In genomic region chr17:63843387-63844292, GRCh38 we compare ENCODE assay signal across 8 cellular contexts. TPM values are rescaled to one million over a fixed set of nuclear protein-coding genes. Genes with fewer than 3 reads are reported as not detected.
A peak's percentile ranks its signal among the peaks of the same experiment; 100 is the strongest.
DNase-seq lines count a peak whose midpoint lies in the region; ATAC-seq lines count a peak whose summit lies in the region.

No MANE protein-coding gene starts in this region.

- intact Hi-C loops in left ventricle myocardium superior (cut with micrococcal nuclease) = no loop called here

- H3K36me3 Mint-ChIP-seq in activated naive CD8-positive, alpha-beta T cell = peaks cover 2% of the 10 kb centered on the region

- H3K4me3 Mint-ChIP-seq in activated naive CD8-positive, alpha-beta T cell = peak overlapping the region; percentile 84

- H3K4me1 Mint-ChIP-seq in activated naive CD8-positive, alpha-beta T cell (ENCODE audit: low read depth) = peaks cover 37% of the 10 kb centered on the region

- peak; percentile 69 for DNase-seq in DMS53 (lab: John Stamatoyannopoulos, UW)
- DNase-seq in DMS53 treated with DMSO at 0.1 percent for 48 hours (lab: John Stamatoyannopoulos, UW; ENCODE audit: unreplicated experiment) = no peak
- DNase-seq in LoVo (ENCODE audit: low spot score) = peak; percentile 37
- peak; percentile 61 for DNase-seq in left ventricle myocardium superior
- peak; percentile 37 for DNase-seq in retina

- H3K27ac Mint-ChIP-seq in activated naive CD8-positive, alpha-beta T cell = peak overlapping the region; percentile 85

- ATAC-seq in left ventricle myocardium superior (peak; percentile 7), HG03280 (IDR thresholded peaks at IDR 0.05; ENCODE audit: unreplicated experiment) (no peak), HG03469 (IDR thresholded peaks at IDR 0.05; ENCODE audit: unreplicated experiment) (no peak)

- H3K9me3 Mint-ChIP-seq in activated naive CD8-positive, alpha-beta T cell (ENCODE audit: low read depth) = no peaks in the 10 kb centered on the region

- no peaks in the 10 kb centered on the region for H3K27me3 Mint-ChIP-seq in activated naive CD8-positive, alpha-beta T cell

RNA-seq across cellular contexts. Expression of gene SMARCD2, which starts 1.2 kb away (rescaled TPM):
- total RNA-seq in left ventricle myocardium superior = 28.4 TPM

RNA-seq across cellular contexts. Expression of gene FTSJ3, which starts 16.2 kb away (rescaled TPM):
- total RNA-seq in left ventricle myocardium superior = 35.9 TPM

RNA-seq across cellular contexts. Expression of gene PSMC5, which starts 16.4 kb away (rescaled TPM):
- total RNA-seq in left ventricle myocardium superior = 141 TPM

RNA-seq across cellular contexts. Expression of gene CSH2, which starts 29.8 kb away (rescaled TPM):
- not detected for total RNA-seq in left ventricle myocardium superior

RNA-seq across cellular contexts. Expression of gene GH2, which starts 38.1 kb away (rescaled TPM):
- not detected for total RNA-seq in left ventricle myocardium superior
